19 cellular contexts compared by ENCODE assay signal in genomic region chr1:229164338-229164737, GRCh38.
DNase-seq lines count a peak whose midpoint lies in the region; FAIRE-seq and TF ChIP-seq lines count a peak whose summit lies in the region.
"Had no signal": no experiment of that assay in that cellular context is flagged by ENCODE, and none has a peak within 500 bp of the region (broad histone marks: within the 10 kb centered on the region; RNA-seq: fewer than 3 reads in every experiment).

No MANE protein-coding gene starts in this region.

- H3F3A ChIP-seq in MM.1S (ENCODE audit: insufficient read depth, low read length) = no peaks in the 10 kb centered on the region

- no peak overlapping the region for H3K4me2 ChIP-seq in MM.1S (ENCODE audit: low read depth, low read length)
- H3K4me2 ChIP-seq: KMS-11 had no signal

- no peak overlapping the region for H3K27ac Mint-ChIP-seq in CD4-positive, alpha-beta memory T cell

- H3K27ac ChIP-seq in MM.1S (ENCODE audit: low read length) (no peak overlapping the region), colonic mucosa (peak overlapping the region; percentile 68), stomach (peak overlapping the region; percentile 55 to 83 (median 70)), brain microvascular endothelial cell (no peak overlapping the region)
- no peak overlapping the region for H3K27ac ChIP-seq in CD4-positive, alpha-beta memory T cell (ENCODE audit: low read depth, low read length)
- H3K27ac ChIP-seq: BLaER1 treated with 17β-estradiol and CSF1 and Interleukin-3, amounts not matched to agents 10 nM and 100 nM; KMS-11; RWPE1 had no signal

- 0 out of 2 replicates have a peak overlapping the region, but pooled peaks have one; percentile 31 for H2AFZ ChIP-seq in MM.1S (ENCODE audit: low read length)

- in situ Hi-C loops in brain microvascular endothelial cell (cut with HindIII; ENCODE audit: low pct_ligation_motif_present, low sequenced_read_pairs) = no loop called here

- TF ChIP-seq EP300 in stomach (IDR thresholded peaks at IDR 0.05) = no peak

- no peaks in the 10 kb centered on the region for H3K27me3 ChIP-seq in MM.1S (replicated peaks; ENCODE audit: insufficient read depth, low read length)
- H3K27me3 ChIP-seq in colonic mucosa = no peaks in the 10 kb centered on the region
- no peaks in the 10 kb centered on the region for H3K27me3 ChIP-seq in stomach
- no peaks in the 10 kb centered on the region for H3K27me3 ChIP-seq in brain microvascular endothelial cell (replicated peaks)
- H3K27me3 ChIP-seq in CD4-positive, alpha-beta memory T cell (ENCODE audit: insufficient read depth, low read length) = no peaks in the 10 kb centered on the region
- H3K27me3 ChIP-seq: BLaER1 treated with 17β-estradiol and CSF1 and Interleukin-3, amounts not matched to agents 10 nM and 100 nM had no signal

- H3K4me3 ChIP-seq in MM.1S (ENCODE audit: low read length) (no peak overlapping the region), colonic mucosa (no peak overlapping the region), stomach (no peak overlapping the region), brain microvascular endothelial cell (ENCODE audit: low read depth, low read length) (no peak overlapping the region)
- H3K4me3 ChIP-seq in CD4-positive, alpha-beta memory T cell (ENCODE audit: low read length in 2 of 2) = no peak overlapping the region
- H3K4me3 ChIP-seq: BLaER1 treated with 17β-estradiol and CSF1 and Interleukin-3, amounts not matched to agents 10 nM and 100 nM had no signal

- H4K20me1 ChIP-seq in MM.1S (ENCODE audit: insufficient read depth, low read length) = no peaks in the 10 kb centered on the region
- H4K20me1 ChIP-seq: BLaER1 treated with 17β-estradiol and CSF1 and Interleukin-3, amounts not matched to agents 10 nM and 100 nM had no signal

- DNase-seq in MM.1S (no peak), colonic mucosa (peak; percentile 43), mucosa of gallbladder (ENCODE audit: low spot score) (peak; percentile 20), stomach (no peak), GM12892 (ENCODE audit: insufficient read length) (no peak), brain microvascular endothelial cell (no peak)
- DNase-seq in CD4-positive, alpha-beta memory T cell = no peak
- DNase-seq: CD8-positive, alpha-beta memory T cell; DMS79; NCI-H1436; NCI-H1930; NCI-H345; NCI-H524 treated with DMSO at 0.1 percent for 48 hours; PC-3; SIG-M5 had no signal

- CTCF ChIA-PET in CD4-positive, alpha-beta memory T cell (lab: Charles Lee; ENCODE audit: partially characterized antibody) = no interaction called here

- POLR2A ChIA-PET in CD4-positive, alpha-beta memory T cell (lab: Charles Lee; ENCODE audit: partially characterized antibody) = no interaction called here

- H3K9ac ChIP-seq in MM.1S (ENCODE audit: low read length) (no peak overlapping the region), colonic mucosa (ENCODE audit: low read depth in 2 of 2, low read length in 2 of 2) (peak overlapping the region in 1 of 2 donors; percentile 42)
- H3K9ac ChIP-seq: BLaER1 treated with 17β-estradiol and CSF1 and Interleukin-3, amounts not matched to agents 10 nM and 100 nM; KMS-11 had no signal

- peaks cover 8% of the 10 kb centered on the region; the same call in 1 of the 2 replicates for H3K4me1 ChIP-seq in MM.1S (ENCODE audit: low read length)
- H3K4me1 ChIP-seq in colonic mucosa = no peaks in the 10 kb centered on the region
- peaks cover 0 to 18% (median 13%) of the 10 kb centered on the region in 4 donors for H3K4me1 ChIP-seq in stomach
- no peaks in the 10 kb centered on the region for H3K4me1 ChIP-seq in CD4-positive, alpha-beta memory T cell (ENCODE audit: insufficient read depth, low read length)

- no peaks in the 10 kb centered on the region for H3K79me2 ChIP-seq in MM.1S (ENCODE audit: low read length)

- no peak for TF ChIP-seq POLR2A in stomach (IDR thresholded peaks at IDR 0.05)
- no peak for TF ChIP-seq POLR2A in GM12892 (IDR thresholded peaks at IDR 0.05; ENCODE audit: low read depth, low read length)

- no peaks in the 10 kb centered on the region for H3K9me2 ChIP-seq in MM.1S (replicated peaks; ENCODE audit: insufficient read depth, low read length)

- H3K4me3 Mint-ChIP-seq in CD4-positive, alpha-beta memory T cell = no peak overlapping the region
- H3K4me3 Mint-ChIP-seq: CD8-positive, alpha-beta memory T cell had no signal

- H3K9me3 Mint-ChIP-seq in CD4-positive, alpha-beta memory T cell = no peaks in the 10 kb centered on the region
- H3K9me3 Mint-ChIP-seq: CD8-positive, alpha-beta memory T cell had no signal

- peaks cover 0 to 4% (median under 1%) of the 10 kb centered on the region in 4 donors for H3K4me1 Mint-ChIP-seq in CD4-positive, alpha-beta memory T cell
- H3K4me1 Mint-ChIP-seq: CD8-positive, alpha-beta memory T cell had no signal

- TF ChIP-seq CTCF in MM.1S (IDR thresholded peaks at IDR 0.05; ENCODE audit: low read length) = no peak
- no peak for TF ChIP-seq CTCF in colonic mucosa (IDR thresholded peaks at IDR 0.05)
- no peak for TF ChIP-seq CTCF in stomach (IDR thresholded peaks at IDR 0.05)
- TF ChIP-seq CTCF in brain microvascular endothelial cell (IDR thresholded peaks at IDR 0.05; ENCODE audit: low read depth, low read length, missing control alignments) = no peak

- intact Hi-C loops in colonic mucosa (cut with DNase I) (no loop called here), stomach (cut with DNase I; ENCODE audit: low total_unique reads) (no loop called here)
- intact Hi-C loops in CD4-positive, alpha-beta memory T cell (cut with micrococcal nuclease) = no loop called here

- H3K9me3 ChIP-seq in MM.1S (replicated peaks; ENCODE audit: insufficient read depth, low read length) = no peaks in the 10 kb centered on the region
- no peaks in the 10 kb centered on the region for H3K9me3 ChIP-seq in colonic mucosa
- no peaks in the 10 kb centered on the region for H3K9me3 ChIP-seq in stomach
- no peaks in the 10 kb centered on the region for H3K9me3 ChIP-seq in CD4-positive, alpha-beta memory T cell (ENCODE audit: control insufficient read depth in 1 of 2, low read length in 2 of 2)
- H3K9me3 ChIP-seq: BLaER1 treated with 17β-estradiol and CSF1 and Interleukin-3, amounts not matched to agents 10 nM and 100 nM had no signal

- 45 to 59% (median 53%) methylated on average over 1 of the region's 1 CpG for WGBS in stomach, 5 donors

- FAIRE-seq in GM12892 (lab: Jason Lieb, UNC) = no peak
- FAIRE-seq: H54 had no signal

- H3K36me3 Mint-ChIP-seq in CD4-positive, alpha-beta memory T cell = no peaks in the 10 kb centered on the region
- H3K36me3 Mint-ChIP-seq: CD8-positive, alpha-beta memory T cell had no signal

- H3K36me3 ChIP-seq in MM.1S (replicated peaks; ENCODE audit: insufficient read depth, low read length) (no peaks in the 10 kb centered on the region), colonic mucosa (no peaks in the 10 kb centered on the region), stomach (no peaks in the 10 kb centered on the region), brain microvascular endothelial cell (replicated peaks) (no peaks in the 10 kb centered on the region)
- no peaks in the 10 kb centered on the region for H3K36me3 ChIP-seq in CD4-positive, alpha-beta memory T cell (ENCODE audit: insufficient read depth, low read length)
- H3K36me3 ChIP-seq: BLaER1 treated with 17β-estradiol and CSF1 and Interleukin-3, amounts not matched to agents 10 nM and 100 nM had no signal

- peaks cover 3 to 7% of the 10 kb centered on the region in 2 donors for H3K27me3 Mint-ChIP-seq in CD4-positive, alpha-beta memory T cell

Comparison
In these comparisons a context has a peak if more than half of its experiments do, and no peak if none do; other contexts are left out.
1. DNase-seq: peak in colonic mucosa (single experiment) and mucosa of gallbladder (single experiment); none in MM.1S (single experiment), stomach (single experiment), GM12892 (single experiment), brain microvascular endothelial cell (single experiment) and CD4-positive, alpha-beta memory T cell (0 of 5).
2. H3K27ac ChIP-seq: peak in colonic mucosa (single experiment) and stomach (5 of 5); none in MM.1S (single experiment), brain microvascular endothelial cell (single experiment) and CD4-positive, alpha-beta memory T cell (single experiment).